In the genomic region with DNA sequence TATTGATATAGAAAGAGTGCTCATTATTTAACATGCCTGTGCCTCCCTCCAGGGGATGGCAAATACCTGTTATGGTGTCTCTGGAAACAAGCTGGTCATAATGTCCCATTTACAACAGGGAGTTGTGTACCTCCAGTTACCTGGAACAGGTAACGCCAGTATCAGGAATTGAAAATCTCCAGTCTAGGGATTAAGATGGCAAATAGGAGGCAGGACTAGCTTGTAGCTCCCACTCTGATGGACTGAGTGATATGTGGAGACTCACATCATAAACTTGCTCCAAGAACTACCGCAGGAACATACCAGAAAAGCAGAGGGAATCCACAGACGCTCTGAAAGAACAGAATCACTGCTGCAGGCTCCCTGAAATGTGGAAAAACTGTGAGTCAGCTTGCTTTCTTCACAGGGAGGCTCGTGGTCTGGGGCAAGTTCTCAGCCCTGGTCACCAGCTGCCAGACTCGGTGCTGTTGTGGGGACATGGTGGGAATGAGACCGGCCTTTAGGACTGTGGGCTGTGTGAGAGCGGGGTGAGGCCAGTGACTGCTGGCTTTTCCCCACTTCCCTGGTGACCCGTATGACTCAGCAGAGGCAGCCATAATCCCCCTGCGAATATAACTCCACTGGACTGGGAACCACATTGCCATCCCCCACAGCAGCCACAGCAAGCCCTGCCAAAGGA, we compare ENCODE assay signal across 14 cellular contexts.
DNase-seq lines count a peak whose midpoint lies in the region; ATAC-seq, FAIRE-seq and TF ChIP-seq lines count a peak whose summit lies in the region.
"Had no signal": no experiment of that assay in that cellular context is flagged by ENCODE, and none has a peak within 500 bp of the region (broad histone marks: within the 10 kb centered on the region; RNA-seq: fewer than 3 reads in every experiment).

No MANE protein-coding gene starts in this region.

- no peak overlapping the region for H3K14ac ChIP-seq in H1 (ENCODE audit: insufficient read length)

- CTCF ChIA-PET in H1 (lab: Charles Lee; ENCODE audit: partially characterized antibody): interaction anchor here (0.7 to 1.9 kb wide), 3 partner anchors 59 to 165 kb away, joined by 3 to 5 read pairs (median 3); no protein-coding TSS in a partner anchor

- H4K5ac ChIP-seq in H1 (ENCODE audit: insufficient read length, low read depth, low read length): no peak overlapping the region

- peak overlapping the region; percentile 87; the same call in 1 of the 2 replicates for H2BK12ac ChIP-seq in H1 (ENCODE audit: low read depth, low read length)

- H2BK5ac ChIP-seq in H1 (ENCODE audit: low read depth, low read length): no peak overlapping the region

- TF ChIP-seq EP300 in H1 (IDR thresholded peaks at IDR 0.05; ENCODE audit: borderline replicate concordance in 1 of 2, low read depth in 2 of 2, low read length in 2 of 2): no peak

- TF ChIP-seq POLR2A in H1 (IDR thresholded peaks at IDR 0.05; ENCODE audit: control extremely low read depth in 1 of 2, low read depth in 2 of 2, low read length in 2 of 2): no peak

- H3K23me2 ChIP-seq in H1 (ENCODE audit: low read depth, low read length): no peaks in the 10 kb centered on the region

- H3K9me3 ChIP-seq in H1 (ENCODE audit: insufficient read depth in 2 of 2, low read depth in 1 of 2, low read length in 1 of 2) (no peaks in the 10 kb centered on the region), osteoblast (ENCODE audit: low read depth, low read length) (no peaks in the 10 kb centered on the region)
- H3K9me3 ChIP-seq: testis had no signal

- no peak overlapping the region for H3K23ac ChIP-seq in H1 (ENCODE audit: insufficient read length)

- H4K20me1 ChIP-seq in H1 (replicated peaks in 1 of 2; ENCODE audit: control insufficient read depth in 1 of 2, insufficient read depth in 2 of 2, low read length in 2 of 2) (peaks cover 0 to 1% of the 10 kb centered on the region in 2 experiments), osteoblast (ENCODE audit: insufficient read depth, low read length) (no peaks in the 10 kb centered on the region)

- no peak overlapping the region for H3K4ac ChIP-seq in H1 (replicated peaks; ENCODE audit: insufficient read length, low read depth, low read length)

- H3K56ac ChIP-seq in H1 (replicated peaks; ENCODE audit: insufficient read length, low read depth, low read length): no peak overlapping the region

- H4K8ac ChIP-seq in H1 (ENCODE audit: extremely low read depth, insufficient read depth, low read length): no peak overlapping the region

- H2AK5ac ChIP-seq in H1 (ENCODE audit: low read depth, low read length): no peak overlapping the region

- FAIRE-seq in RCC 7860 (lab: Jason Lieb, UNC): peak; percentile 35
- FAIRE-seq in H1 (lab: Jason Lieb, UNC): no peak
- FAIRE-seq: kidney had no signal

- no peak for ATAC-seq in HG02571 (IDR thresholded peaks at IDR 0.05; ENCODE audit: unreplicated experiment)
- ATAC-seq: activated T-helper 17 cell treated with anti-CD3 and anti-CD28 coated beads, Interleukin-2, amount 50 U/mL, for 72 hours had no signal

- H2BK20ac ChIP-seq in H1 (ENCODE audit: low read length): no peak overlapping the region

- H2BK120ac ChIP-seq in H1 (replicated peaks; ENCODE audit: low read depth, low read length): no peak overlapping the region

- H3K9ac ChIP-seq in H1 (replicated peaks in 1 of 4; ENCODE audit: extremely low read depth in 1 of 4, low read depth in 3 of 4, low read length in 3 of 4): no peak overlapping the region
- H3K9ac ChIP-seq: parathyroid adenoma had no signal

- WGBS in H1 (ENCODE audit: extremely low coverage in 1 of 2, insufficient coverage in 1 of 2, insufficient read length in 1 of 2, insufficient replicate concordance in 2 of 2, low coverage in 1 of 2, low lambda C conversion rate in 2 of 2, missing lambda C conversion rate in 1 of 2), 2 experiments: 89% methylated on average over 9 of the region's 9 CpGs; no CpG with 5 or more reads in 1 of the 2 experiments

- H2BK15ac ChIP-seq in H1 (ENCODE audit: low read length): no peak overlapping the region

- POLR2A ChIA-PET in H1 (lab: Charles Lee; ENCODE audit: partially characterized antibody): no interaction called here

- no peak overlapping the region; the same call in 1 of the 2 replicates for H3K18ac ChIP-seq in H1 (ENCODE audit: extremely low read depth, low read length)

- H4K91ac ChIP-seq in H1 (replicated peaks; ENCODE audit: insufficient read length, low read length): no peak overlapping the region

- DNase-seq in Daoy (ENCODE audit: low read depth) (peak; percentile 66), RCC 7860 (ENCODE audit: low spot score) (peak; percentile 75), H1 (ENCODE audit: low read depth in 1 of 2, low spot score in 2 of 2) (no peak), osteoblast (ENCODE audit: insufficient read length, low spot score, missing footprints) (peak; percentile 65), AML-193 (lab: John Stamatoyannopoulos, UW) (no peak), D341Med (ENCODE audit: low spot score) (no peak), T-helper 2 cell (no peak)
- DNase-seq: activated CD4-positive, alpha-beta T cell treated with anti-CD3 and anti-CD28 coated beads, Interleukin-2, amount 50 U/mL, for 48 hours; anterior cingulate cortex; kidney; testis had no signal

- no peaks in the 10 kb centered on the region; a peak in 1 of 8 replicates for H3K36me3 ChIP-seq in H1 (ENCODE audit: control insufficient read depth in 2 of 4, insufficient read depth in 4 of 4, low read length in 3 of 4)
- no peaks in the 10 kb centered on the region for H3K36me3 ChIP-seq in osteoblast (ENCODE audit: insufficient read depth, low read length)

- H3K4me3 ChIP-seq in H1 (ENCODE audit: extremely low read depth in 1 of 4, insufficient read depth in 2 of 4, low read depth in 3 of 4, low read length in 4 of 4) (no peak overlapping the region), osteoblast (ENCODE audit: insufficient read depth, low read length) (peak overlapping the region; percentile 39)
- H3K4me3 ChIP-seq: testis had no signal

- no peak for TF ChIP-seq CTCF in H1 (IDR thresholded peaks at IDR 0.05; ENCODE audit: control extremely low read depth in 1 of 3, insufficient read depth in 1 of 3, low read depth in 1 of 3, low read length in 3 of 3)
- TF ChIP-seq CTCF in osteoblast (IDR thresholded peaks at IDR 0.05; ENCODE audit: extremely low read depth, low read depth, low read length): no peak

- H3K79me2 ChIP-seq in H1 (ENCODE audit: control insufficient read depth in 1 of 2, insufficient read depth in 2 of 2, low read length in 2 of 2) (no peaks in the 10 kb centered on the region), osteoblast (ENCODE audit: insufficient read depth, low read length) (no peaks in the 10 kb centered on the region)
- H3K79me2 ChIP-seq: parathyroid adenoma had no signal

- no peaks in the 10 kb centered on the region for H3K79me1 ChIP-seq in H1 (ENCODE audit: low read depth, low read length)

- H3K27ac ChIP-seq in H1 (ENCODE audit: low read depth, low read length): no peak overlapping the region
- peak overlapping the region; percentile 79 for H3K27ac ChIP-seq in osteoblast (ENCODE audit: low read depth, low read length)
- H3K27ac ChIP-seq: parathyroid adenoma, testis had no signal

- no peaks in the 10 kb centered on the region for H3K27me3 ChIP-seq in H1 (replicated peaks in 1 of 4; ENCODE audit: control insufficient read depth in 3 of 4, extremely low read depth in 1 of 4, insufficient read depth in 3 of 4, low read length in 3 of 4)
- no peaks in the 10 kb centered on the region for H3K27me3 ChIP-seq in osteoblast (ENCODE audit: insufficient read depth, low read length)
- H3K27me3 ChIP-seq: testis had no signal

- H3K4me1 ChIP-seq in H1 (replicated peaks in 1 of 4; ENCODE audit: control insufficient read depth in 3 of 4, insufficient read depth in 4 of 4, low read length in 3 of 4) (no peaks in the 10 kb centered on the region), osteoblast (ENCODE audit: insufficient read depth, low read length) (peaks cover 14% of the 10 kb centered on the region)
- H3K4me1 ChIP-seq: parathyroid adenoma, testis had no signal

- H3K4me2 ChIP-seq in H1 (ENCODE audit: insufficient read depth in 1 of 2, low read depth in 2 of 2, low read length in 2 of 2): no peak overlapping the region
- H3K4me2 ChIP-seq in osteoblast (ENCODE audit: insufficient read depth, low read length): peak overlapping the region; percentile 50

- H2AFZ ChIP-seq in H1 (ENCODE audit: low read length) (peak overlapping the region; percentile 49), osteoblast (ENCODE audit: low read length) (peak overlapping the region; percentile 81)
- H2AFZ ChIP-seq: parathyroid adenoma had no signal

- no peak for TF ChIP-seq RAD21 in H1 (IDR thresholded peaks at IDR 0.05 in 1 of 2, conservative IDR thresholded peaks at IDR 0.05 in 1 of 2; ENCODE audit: low read depth in 2 of 2, low read length in 2 of 2)

TF ChIP-seq in H1, 55 proteins besides CTCF, POLR2A, EP300 and RAD21:
- TF ChIP-seq NANOG (IDR thresholded peaks at IDR 0.05; ENCODE audit: insufficient read depth, low read depth, low read length, poor library complexity, severe bottlenecking): no peak
- no peak for TF ChIP-seq TCF12 (IDR thresholded peaks at IDR 0.05; ENCODE audit: low read depth, low read length)
- TF ChIP-seq JUND (IDR thresholded peaks at IDR 0.05; ENCODE audit: low read length): no peak
- no peak for TF ChIP-seq JUN (IDR thresholded peaks at IDR 0.05; ENCODE audit: low read depth, low read length)

Comparison
In these comparisons a context has a peak if more than half of its experiments do, and no peak if none do; other contexts are left out.
1. DNase-seq: peak in Daoy (single experiment), RCC 7860 (single experiment) and osteoblast (single experiment); none in H1 (0 of 2), AML-193 (0 of 2), D341Med (single experiment) and T-helper 2 cell (0 of 5).